ENCODE assay signal across 1 cellular context in the genomic region with DNA sequence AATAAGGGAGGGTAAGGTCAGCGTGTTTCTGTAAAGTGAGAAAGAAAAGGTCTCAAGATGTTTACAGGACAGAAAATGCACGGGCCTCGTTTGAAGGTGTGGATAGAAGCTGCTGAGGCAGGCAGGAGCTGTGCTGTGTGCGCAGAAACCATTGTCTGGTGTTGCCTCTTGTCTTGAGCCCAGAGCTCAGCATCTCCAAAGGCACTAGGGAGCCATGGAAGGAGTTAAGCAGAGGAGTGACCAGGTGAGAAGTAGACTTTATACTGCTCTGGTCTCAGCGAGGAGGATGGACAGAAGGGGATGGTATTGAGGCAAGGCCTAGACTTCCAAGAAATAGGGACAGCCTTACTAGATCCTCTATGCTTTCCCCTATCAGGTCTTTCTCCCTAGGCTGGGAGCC.
TF ChIP-seq lines count a peak whose summit lies in the region.

No MANE protein-coding gene starts in this region.

TF ChIP-seq in H1, 55 proteins besides CTCF, POLR2A, EP300 and RAD21:
- TF ChIP-seq SP4 (IDR thresholded peaks at IDR 0.05; ENCODE audit: low read length) (no peak), MAFK (IDR thresholded peaks at IDR 0.05; ENCODE audit: low read depth, low read length) (no peak), TCF12 (IDR thresholded peaks at IDR 0.05; ENCODE audit: low read depth, low read length) (no peak), USF2 (IDR thresholded peaks at IDR 0.05; ENCODE audit: low read length) (no peak), HDAC2 (IDR thresholded peaks at IDR 0.05; ENCODE audit: borderline replicate concordance in 1 of 2, low read depth in 2 of 2, low read length in 2 of 2) (peak in 1 of 2 experiments; percentile 32; a peak in 1 of 4 replicates), EGR1 (IDR thresholded peaks at IDR 0.05; ENCODE audit: borderline replicate concordance, low read depth, low read length) (no peak)
- TF ChIP-seq, protein P1, sequence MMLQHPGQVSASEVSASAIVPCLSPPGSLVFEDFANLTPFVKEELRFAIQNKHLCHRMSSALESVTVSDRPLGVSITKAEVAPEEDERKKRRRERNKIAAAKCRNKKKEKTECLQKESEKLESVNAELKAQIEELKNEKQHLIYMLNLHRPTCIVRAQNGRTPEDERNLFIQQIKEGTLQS (IDR thresholded peaks at IDR 0.05; ENCODE audit: insufficient read depth, low read depth, low read length): no peak
